8 cellular contexts compared by ENCODE assay signal in the genomic region with DNA sequence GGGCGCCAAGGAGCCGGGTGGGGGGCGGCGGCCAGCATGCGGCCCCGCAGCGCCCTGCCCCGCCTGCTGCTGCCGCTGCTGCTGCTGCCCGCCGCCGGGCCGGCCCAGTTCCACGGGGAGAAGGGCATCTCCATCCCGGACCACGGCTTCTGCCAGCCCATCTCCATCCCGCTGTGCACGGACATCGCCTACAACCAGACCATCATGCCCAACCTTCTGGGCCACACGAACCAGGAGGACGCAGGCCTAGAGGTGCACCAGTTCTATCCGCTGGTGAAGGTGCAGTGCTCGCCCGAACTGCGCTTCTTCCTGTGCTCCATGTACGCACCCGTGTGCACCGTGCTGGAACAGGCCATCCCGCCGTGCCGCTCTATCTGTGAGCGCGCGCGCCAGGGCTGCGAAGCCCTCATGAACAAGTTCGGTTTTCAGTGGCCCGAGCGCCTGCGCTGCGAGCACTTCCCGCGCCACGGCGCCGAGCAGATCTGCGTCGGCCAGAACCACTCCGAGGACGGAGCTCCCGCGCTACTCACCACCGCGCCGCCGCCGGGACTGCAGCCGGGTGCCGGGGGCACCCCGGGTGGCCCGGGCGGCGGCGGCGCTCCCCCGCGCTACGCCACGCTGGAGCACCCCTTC. TPM values are rescaled to one million over a fixed set of nuclear protein-coding genes. Genes with fewer than 3 reads are reported as not detected.
DNase-seq lines count a peak whose midpoint lies in the region; ATAC-seq, FAIRE-seq and TF ChIP-seq lines count a peak whose summit lies in the region.

No MANE protein-coding gene starts in this region.

- H3K4me2 ChIP-seq in A549: peak overlapping the region; percentile 92

- no peak for TF ChIP-seq RAD21 in A549 (conservative IDR thresholded peaks at IDR 0.05 in 1 of 2, IDR thresholded peaks at IDR 0.05 in 1 of 2)

- H3K4me3 ChIP-seq in A549: peak overlapping the region; percentile 56
- peak overlapping the region; percentile 47 to 66 (median 62) for H3K4me3 ChIP-seq in Peyer's patch
- H3K4me3 ChIP-seq in kidney (ENCODE audit: low read length in 2 of 2): peak overlapping the region; percentile 46 to 55

- intact Hi-C loops in kidney (cut with DNase I): no loop called here

- H3K4me3 Mint-ChIP-seq in brain: peak overlapping the region; percentile 93 to 98 (median 98)
- H3K4me3 Mint-ChIP-seq in stimulated activated memory B cell treated with anti-CD40 and anti-IgM and Interleukin-4, amounts not matched to agents 10 μg/mL and 1 μg/mL and 100 μg/mL, for 72 hours: peak overlapping the region; percentile 85

- H3K27ac Mint-ChIP-seq in brain: peak overlapping the region; percentile 97 to 100 (median 98)
- H3K27ac Mint-ChIP-seq in stimulated activated memory B cell treated with anti-CD40 and anti-IgM and Interleukin-4, amounts not matched to agents 10 μg/mL and 1 μg/mL and 100 μg/mL, for 72 hours: peak overlapping the region; percentile 83

- H3K9me3 ChIP-seq in A549: no peaks in the 10 kb centered on the region
- H3K9me3 ChIP-seq in Peyer's patch: no peaks in the 10 kb centered on the region
- H3K9me3 ChIP-seq in kidney (ENCODE audit: control insufficient read depth in 1 of 2, low read length in 2 of 2): no peaks in the 10 kb centered on the region

- H3K36me3 ChIP-seq in Peyer's patch (no peaks in the 10 kb centered on the region), kidney (ENCODE audit: control insufficient read depth in 1 of 2, insufficient read depth in 2 of 2, low read length in 2 of 2) (no peaks in the 10 kb centered on the region)

- DNase-seq in A549 (ENCODE audit: low read depth in 1 of 2, low spot score in 1 of 2): peak in 1 of 2 experiments; percentile 64
- DNase-seq in Peyer's patch: peak in 2 of 3 donors; percentile 38 to 62
- DNase-seq in kidney: peak; percentile 82
- DNase-seq in ureter (ENCODE audit: low spot score): no peak

- H3K27me3 Mint-ChIP-seq in brain: peaks cover 41% of the 10 kb centered on the region
- peaks cover 60% of the 10 kb centered on the region for H3K27me3 Mint-ChIP-seq in stimulated activated memory B cell treated with anti-CD40 and anti-IgM and Interleukin-4, amounts not matched to agents 10 μg/mL and 1 μg/mL and 100 μg/mL, for 72 hours

- ATAC-seq in A549: peak; percentile 42 to 57
- peak; percentile 25 for ATAC-seq in GM18909 (IDR thresholded peaks at IDR 0.05; ENCODE audit: poor library complexity, unreplicated experiment)
- peak; percentile 37 for ATAC-seq in stimulated activated memory B cell treated with anti-CD40 and anti-IgM and Interleukin-4, amounts not matched to agents 10 μg/mL and 1 μg/mL and 100 μg/mL, for 72 hours
- ATAC-seq in HG03565 (IDR thresholded peaks at IDR 0.05; ENCODE audit: unreplicated experiment): no peak

- H3K4me1 ChIP-seq in A549: peaks cover 62% of the 10 kb centered on the region
- H3K4me1 ChIP-seq in Peyer's patch: peaks cover 0 to 25% (median 5%) of the 10 kb centered on the region in 4 donors
- H3K4me1 ChIP-seq in kidney (ENCODE audit: control insufficient read depth in 1 of 2, insufficient read depth in 1 of 2, low read depth in 1 of 2, low read length in 2 of 2): peaks cover 0 to 7% of the 10 kb centered on the region in 2 donors

- POLR2A ChIA-PET in A549 (lab: Yijun Ruan, JAX): interaction anchor here (0.8 to 5.0 kb wide), 14 partner anchors 10 to 494 kb away, joined by 3 to 110 read pairs (median 8); a partner anchor contains a TSS

- peaks cover 0 to 14% (median 3%) of the 10 kb centered on the region in 5 experiments for H3K9me3 Mint-ChIP-seq in brain
- H3K9me3 Mint-ChIP-seq in stimulated activated memory B cell treated with anti-CD40 and anti-IgM and Interleukin-4, amounts not matched to agents 10 μg/mL and 1 μg/mL and 100 μg/mL, for 72 hours: no peaks in the 10 kb centered on the region

- no peak overlapping the region for H3K9ac ChIP-seq in kidney (ENCODE audit: low read length in 2 of 2)

- H3K4me1 Mint-ChIP-seq in brain: peaks cover 64% of the 10 kb centered on the region
- H3K4me1 Mint-ChIP-seq in stimulated activated memory B cell treated with anti-CD40 and anti-IgM and Interleukin-4, amounts not matched to agents 10 μg/mL and 1 μg/mL and 100 μg/mL, for 72 hours: peaks cover 35% of the 10 kb centered on the region

- no peak for FAIRE-seq in A549 (lab: Jason Lieb, UNC)
- FAIRE-seq in kidney (lab: Jason Lieb, UNC): no peak

- no peaks in the 10 kb centered on the region for H3K27me3 ChIP-seq in Peyer's patch

- TF ChIP-seq POLR2A in A549 (IDR thresholded peaks at IDR 0.05; ENCODE audit: low read length) (0 out of 2 replicates have a peak, but pooled peaks have one; percentile 17), Peyer's patch (IDR thresholded peaks at IDR 0.05) (no peak)

- peaks cover 16% of the 10 kb centered on the region for H3K36me3 Mint-ChIP-seq in brain
- no peaks in the 10 kb centered on the region for H3K36me3 Mint-ChIP-seq in stimulated activated memory B cell treated with anti-CD40 and anti-IgM and Interleukin-4, amounts not matched to agents 10 μg/mL and 1 μg/mL and 100 μg/mL, for 72 hours

- TF ChIP-seq CTCF in A549 (IDR thresholded peaks at IDR 0.05) (no peak), Peyer's patch (IDR thresholded peaks at IDR 0.05) (no peak), brain (conservative IDR thresholded peaks at IDR 0.05) (no peak), kidney (IDR thresholded peaks at IDR 0.05; ENCODE audit: borderline replicate concordance, extremely low read depth, insufficient read depth) (no peak)

- WGBS in A549 (ENCODE audit: missing lambda C conversion rate): 62% methylated on average over 65 of the region's 69 CpGs

- H3K27ac ChIP-seq in A549 (peak overlapping the region; percentile 94 to 95), Peyer's patch (peak overlapping the region in 3 of 4 donors; percentile 52 to 73 (median 64)), kidney (ENCODE audit: low read depth in 2 of 2, low read length in 2 of 2) (no peak overlapping the region)

- TF ChIP-seq EP300 in A549 (IDR thresholded peaks at IDR 0.05): no peak

- CTCF ChIA-PET in A549 (lab: Yijun Ruan, JAX): interaction anchor here (0.5 to 6.4 kb wide), 8 partner anchors 9 to 88 kb away, joined by 3 to 81 read pairs (median 5); no protein-coding TSS in a partner anchor

TF ChIP-seq in A549, 52 proteins besides CTCF, POLR2A, EP300 and RAD21:
- no peak for TF ChIP-seq KDM5A (IDR thresholded peaks at IDR 0.05)
- TF ChIP-seq RFX5 (IDR thresholded peaks at IDR 0.05): no peak
- TF ChIP-seq MYC (IDR thresholded peaks at IDR 0.05; ENCODE audit: borderline replicate concordance, low read length): 0 out of 2 replicates have a peak, but pooled peaks have one; percentile 5
- TF ChIP-seq, protein P1, sequence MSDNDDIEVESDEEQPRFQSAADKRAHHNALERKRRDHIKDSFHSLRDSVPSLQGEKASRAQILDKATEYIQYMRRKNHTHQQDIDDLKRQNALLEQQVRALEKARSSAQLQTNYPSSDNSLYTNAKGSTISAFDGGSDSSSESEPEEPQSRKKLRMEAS (IDR thresholded peaks at IDR 0.05): peak; percentile 58; the same call in 1 of the 2 replicates

RNA-seq across cellular contexts. Expression of a gene that starts 0.5 kb away (rescaled TPM):
- polyA plus RNA-seq in A549 (2011; rRNA removed) (25.8 and 26.9 TPM in 2 replicates), A549 (2017; fragmentation: RNase III; extraction: RNeasy Plus Mini Kit Qiagen cat#74134 plus additional on column Dnase treatment) (42.0 to 62.4 TPM (median 54.9 TPM) in 3 replicates), brain (ENCODE audit: insufficient read depth, low read depth, low replicate concordance) (6.1 TPM), kidney (ENCODE audit: insufficient read depth, low read depth, low replicate concordance) (5.5 TPM)
- polyA plus RNA-seq in A549 (2012; cell fraction: cytosol; rRNA removed): 61.7 and 106 TPM in 2 replicates
- polyA plus RNA-seq in A549 (2012; cell fraction: nucleus; rRNA removed): 144 and 234 TPM in 2 replicates
- polyA minus RNA-seq in A549 (2011; rRNA and poly(A)+ RNA removed): 33.1 and 61.1 TPM in 2 replicates
- total RNA-seq in Peyer's patch (1 to 10 TPM in 1 of 4 donors, under 1 TPM in 1, not detected in 2; 0.54 to 2.1 TPM), kidney (4.7 TPM), ureter (3.9 TPM)

RNA-seq across cellular contexts. Expression of a gene that starts 54.6 kb away (rescaled TPM):
- polyA plus RNA-seq in A549 (2011; rRNA removed) (24.9 and 27.3 TPM in 2 replicates), A549 (2017; fragmentation: RNase III; extraction: RNeasy Plus Mini Kit Qiagen cat#74134 plus additional on column Dnase treatment) (20.6 to 21.7 TPM (median 21.7 TPM) in 3 replicates), brain (ENCODE audit: insufficient read depth, low read depth, low replicate concordance) (21.4 TPM), kidney (ENCODE audit: insufficient read depth, low read depth, low replicate concordance) (3.5 TPM)
- 10.2 and 11.2 TPM in 2 replicates for polyA plus RNA-seq in A549 (2012; cell fraction: cytosol; rRNA removed)
- polyA plus RNA-seq in A549 (2012; cell fraction: nucleus; rRNA removed): 28.3 and 30.8 TPM in 2 replicates
- polyA minus RNA-seq in A549 (2011; rRNA and poly(A)+ RNA removed): 24.0 and 25.0 TPM in 2 replicates
- total RNA-seq in Peyer's patch (10 to 100 TPM; 39.6 to 91.6 (median 48.3) TPM), kidney (47.0 TPM), ureter (66.5 TPM)

Comparison
In these comparisons a context has a peak if more than half of its experiments do, and no peak if none do; other contexts are left out.
1. H3K27ac ChIP-seq: peak in A549 (2 of 2) and Peyer's patch (3 of 4); none in kidney (0 of 2).
2. Peak in every context shown above with its lines, with median percentiles within 50 percentile points of each other: H3K4me3 ChIP-seq.